In the genomic region with DNA sequence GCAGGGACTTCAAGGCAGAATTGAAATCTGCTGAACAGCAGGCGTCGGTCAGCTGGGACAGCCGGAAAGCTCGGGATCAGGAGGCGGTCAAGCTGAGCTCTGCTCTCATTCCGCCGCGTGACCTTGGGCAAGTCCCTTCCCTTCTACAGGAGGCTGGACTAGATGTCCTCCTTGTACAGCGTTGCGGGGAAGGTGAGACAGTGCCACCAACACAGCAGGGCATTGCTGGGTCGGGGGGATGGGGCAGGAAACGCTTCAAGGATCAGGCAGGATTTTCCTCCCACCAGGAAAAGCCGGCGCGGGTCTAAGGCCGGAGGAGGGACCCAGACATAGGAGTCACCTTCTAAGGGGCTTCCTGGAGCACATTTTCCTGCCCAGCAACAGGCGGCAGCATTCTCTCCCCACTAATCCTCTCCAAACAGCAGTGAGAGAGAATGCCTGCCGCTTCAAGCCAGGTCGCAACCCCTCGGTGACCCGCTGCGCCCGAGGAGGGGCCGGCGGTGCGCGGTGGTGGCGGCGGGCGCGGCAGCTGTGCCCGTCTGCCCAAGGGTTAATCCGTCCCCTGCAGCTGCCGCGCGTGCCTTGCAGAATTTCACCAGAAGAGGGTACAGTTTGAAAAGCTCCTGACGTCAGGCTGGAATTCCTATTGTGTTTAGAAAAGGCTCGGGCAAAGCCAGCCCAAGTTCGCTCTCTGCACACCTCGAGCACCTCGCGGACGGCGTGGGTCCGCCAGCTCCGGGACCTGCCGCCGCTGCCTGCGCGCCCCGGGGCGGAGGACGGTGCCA, we compare ENCODE assay signal across 1 cellular context.
TF ChIP-seq lines count a peak whose summit lies in the region.

A gene with protein sequence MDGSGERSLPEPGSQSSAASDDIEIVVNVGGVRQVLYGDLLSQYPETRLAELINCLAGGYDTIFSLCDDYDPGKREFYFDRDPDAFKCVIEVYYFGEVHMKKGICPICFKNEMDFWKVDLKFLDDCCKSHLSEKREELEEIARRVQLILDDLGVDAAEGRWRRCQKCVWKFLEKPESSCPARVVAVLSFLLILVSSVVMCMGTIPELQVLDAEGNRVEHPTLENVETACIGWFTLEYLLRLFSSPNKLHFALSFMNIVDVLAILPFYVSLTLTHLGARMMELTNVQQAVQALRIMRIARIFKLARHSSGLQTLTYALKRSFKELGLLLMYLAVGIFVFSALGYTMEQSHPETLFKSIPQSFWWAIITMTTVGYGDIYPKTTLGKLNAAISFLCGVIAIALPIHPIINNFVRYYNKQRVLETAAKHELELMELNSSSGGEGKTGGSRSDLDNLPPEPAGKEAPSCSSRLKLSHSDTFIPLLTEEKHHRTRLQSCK (plus strand): TSS at position 644 of the 785 bp plus-strand sequence. CDS start 493 bp downstream, outside the sequence.

TF ChIP-seq in HepG2, 621 proteins besides CTCF, POLR2A, EP300 and RAD21 (continued from another document and continues in another):
- TF ChIP-seq, protein P1, sequence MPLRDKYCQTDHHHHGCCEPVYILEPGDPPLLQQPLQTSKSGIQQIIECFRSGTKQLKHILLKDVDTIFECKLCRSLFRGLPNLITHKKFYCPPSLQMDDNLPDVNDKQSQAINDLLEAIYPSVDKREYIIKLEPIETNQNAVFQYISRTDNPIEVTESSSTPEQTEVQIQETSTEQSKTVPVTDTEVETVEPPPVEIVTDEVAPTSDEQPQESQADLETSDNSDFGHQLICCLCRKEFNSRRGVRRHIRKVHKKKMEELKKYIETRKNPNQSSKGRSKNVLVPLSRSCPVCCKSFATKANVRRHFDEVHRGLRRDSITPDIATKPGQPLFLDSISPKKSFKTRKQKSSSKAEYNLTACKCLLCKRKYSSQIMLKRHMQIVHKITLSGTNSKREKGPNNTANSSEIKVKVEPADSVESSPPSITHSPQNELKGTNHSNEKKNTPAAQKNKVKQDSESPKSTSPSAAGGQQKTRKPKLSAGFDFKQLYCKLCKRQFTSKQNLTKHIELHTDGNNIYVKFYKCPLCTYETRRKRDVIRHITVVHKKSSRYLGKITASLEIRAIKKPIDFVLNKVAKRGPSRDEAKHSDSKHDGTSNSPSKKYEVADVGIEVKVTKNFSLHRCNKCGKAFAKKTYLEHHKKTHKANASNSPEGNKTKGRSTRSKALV (CRISPR knock-in tag; IDR thresholded peaks at IDR 0.05): peak; percentile 60; the same call in 1 of the 2 replicates
- TF ChIP-seq, protein P2, sequence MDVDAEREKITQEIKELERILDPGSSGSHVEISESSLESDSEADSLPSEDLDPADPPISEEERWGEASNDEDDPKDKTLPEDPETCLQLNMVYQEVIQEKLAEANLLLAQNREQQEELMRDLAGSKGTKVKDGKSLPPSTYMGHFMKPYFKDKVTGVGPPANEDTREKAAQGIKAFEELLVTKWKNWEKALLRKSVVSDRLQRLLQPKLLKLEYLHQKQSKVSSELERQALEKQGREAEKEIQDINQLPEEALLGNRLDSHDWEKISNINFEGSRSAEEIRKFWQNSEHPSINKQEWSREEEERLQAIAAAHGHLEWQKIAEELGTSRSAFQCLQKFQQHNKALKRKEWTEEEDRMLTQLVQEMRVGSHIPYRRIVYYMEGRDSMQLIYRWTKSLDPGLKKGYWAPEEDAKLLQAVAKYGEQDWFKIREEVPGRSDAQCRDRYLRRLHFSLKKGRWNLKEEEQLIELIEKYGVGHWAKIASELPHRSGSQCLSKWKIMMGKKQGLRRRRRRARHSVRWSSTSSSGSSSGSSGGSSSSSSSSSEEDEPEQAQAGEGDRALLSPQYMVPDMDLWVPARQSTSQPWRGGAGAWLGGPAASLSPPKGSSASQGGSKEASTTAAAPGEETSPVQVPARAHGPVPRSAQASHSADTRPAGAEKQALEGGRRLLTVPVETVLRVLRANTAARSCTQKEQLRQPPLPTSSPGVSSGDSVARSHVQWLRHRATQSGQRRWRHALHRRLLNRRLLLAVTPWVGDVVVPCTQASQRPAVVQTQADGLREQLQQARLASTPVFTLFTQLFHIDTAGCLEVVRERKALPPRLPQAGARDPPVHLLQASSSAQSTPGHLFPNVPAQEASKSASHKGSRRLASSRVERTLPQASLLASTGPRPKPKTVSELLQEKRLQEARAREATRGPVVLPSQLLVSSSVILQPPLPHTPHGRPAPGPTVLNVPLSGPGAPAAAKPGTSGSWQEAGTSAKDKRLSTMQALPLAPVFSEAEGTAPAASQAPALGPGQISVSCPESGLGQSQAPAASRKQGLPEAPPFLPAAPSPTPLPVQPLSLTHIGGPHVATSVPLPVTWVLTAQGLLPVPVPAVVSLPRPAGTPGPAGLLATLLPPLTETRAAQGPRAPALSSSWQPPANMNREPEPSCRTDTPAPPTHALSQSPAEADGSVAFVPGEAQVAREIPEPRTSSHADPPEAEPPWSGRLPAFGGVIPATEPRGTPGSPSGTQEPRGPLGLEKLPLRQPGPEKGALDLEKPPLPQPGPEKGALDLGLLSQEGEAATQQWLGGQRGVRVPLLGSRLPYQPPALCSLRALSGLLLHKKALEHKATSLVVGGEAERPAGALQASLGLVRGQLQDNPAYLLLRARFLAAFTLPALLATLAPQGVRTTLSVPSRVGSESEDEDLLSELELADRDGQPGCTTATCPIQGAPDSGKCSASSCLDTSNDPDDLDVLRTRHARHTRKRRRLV (CRISPR knock-in tag; IDR thresholded peaks at IDR 0.05): no peak
- TF ChIP-seq ZMYM3 (CRISPR knock-in tag; IDR thresholded peaks at IDR 0.05) (peak; percentile 70; the same call in 1 of the 2 replicates), ZNF564 (CRISPR knock-in tag; IDR thresholded peaks at IDR 0.05) (no peak), ZNF607 (CRISPR knock-in tag; IDR thresholded peaks at IDR 0.05; ENCODE audit: borderline replicate concordance) (0 out of 2 replicates have a peak, but pooled peaks have one; percentile 42), HIVEP1 (CRISPR knock-in tag; IDR thresholded peaks at IDR 0.05) (0 out of 2 replicates have a peak, but pooled peaks have one; percentile 27), CHCHD3 (CRISPR knock-in tag; IDR thresholded peaks at IDR 0.05) (no peak), HDAC2 (CRISPR knock-in tag; IDR thresholded peaks at IDR 0.05) (0 out of 2 replicates have a peak, but pooled peaks have one; percentile 24), RBM22 (optimal IDR thresholded peaks at IDR 0.05; ENCODE audit: low read length) (no peak), TCF7 (IDR thresholded peaks at IDR 0.05; ENCODE audit: low read depth) (no peak), KLF12 (CRISPR knock-in tag; IDR thresholded peaks at IDR 0.05; ENCODE audit: borderline replicate concordance) (no peak), HNRNPLL (IDR thresholded peaks at IDR 0.05; ENCODE audit: low read depth, low read length, poor library complexity, severe bottlenecking) (peak; percentile 47), ZNF335 (CRISPR knock-in tag; IDR thresholded peaks at IDR 0.05) (no peak), NBN (conservative IDR thresholded peaks at IDR 0.05) (no peak), SOX6 (IDR thresholded peaks at IDR 0.05) (no peak), SOX6 (CRISPR knock-in tag; IDR thresholded peaks at IDR 0.05) (no peak), NFE2L2 (IDR thresholded peaks at IDR 0.05; ENCODE audit: low read length) (no peak), ZNF839 (CRISPR knock-in tag; IDR thresholded peaks at IDR 0.05; ENCODE audit: borderline replicate concordance) (peak; percentile 85; the same call in 1 of the 2 replicates), KDM5B (CRISPR knock-in tag; IDR thresholded peaks at IDR 0.05; ENCODE audit: borderline replicate concordance) (peak; percentile 39; the same call in 1 of the 2 replicates), ZNF543 (CRISPR knock-in tag; IDR thresholded peaks at IDR 0.05) (no peak), ZNF101 (CRISPR knock-in tag; IDR thresholded peaks at IDR 0.05; ENCODE audit: borderline replicate concordance, low read depth) (no peak), ZNF572 (CRISPR knock-in tag; IDR thresholded peaks at IDR 0.05) (0 out of 2 replicates have a peak, but pooled peaks have one; percentile 28), BRCA1 (CRISPR knock-in tag; IDR thresholded peaks at IDR 0.05) (no peak), STAG1 (CRISPR knock-in tag; IDR thresholded peaks at IDR 0.05) (peak; percentile 42), SRSF1 (optimal IDR thresholded peaks at IDR 0.05; ENCODE audit: low read depth, low read length) (no peak), RARA (CRISPR knock-in tag; IDR thresholded peaks at IDR 0.05) (0 out of 2 replicates have a peak, but pooled peaks have one; percentile 17), ZNF501 (CRISPR knock-in tag; IDR thresholded peaks at IDR 0.05) (0 out of 2 replicates have a peak, but pooled peaks have one; percentile 22), PITX1 (CRISPR knock-in tag; IDR thresholded peaks at IDR 0.05) (peak; percentile 49), ZNF652 (CRISPR knock-in tag; IDR thresholded peaks at IDR 0.05; ENCODE audit: borderline replicate concordance, low read depth) (peak; percentile 84), SALL1 (CRISPR knock-in tag; IDR thresholded peaks at IDR 0.05) (0 out of 2 replicates have a peak, but pooled peaks have one; percentile 5), ZNF737 (CRISPR knock-in tag; IDR thresholded peaks at IDR 0.05; ENCODE audit: borderline replicate concordance) (no peak), HOXA3 (CRISPR knock-in tag; IDR thresholded peaks at IDR 0.05) (peak; percentile 17; the same call in 1 of the 2 replicates)
- TF ChIP-seq, protein P3, sequence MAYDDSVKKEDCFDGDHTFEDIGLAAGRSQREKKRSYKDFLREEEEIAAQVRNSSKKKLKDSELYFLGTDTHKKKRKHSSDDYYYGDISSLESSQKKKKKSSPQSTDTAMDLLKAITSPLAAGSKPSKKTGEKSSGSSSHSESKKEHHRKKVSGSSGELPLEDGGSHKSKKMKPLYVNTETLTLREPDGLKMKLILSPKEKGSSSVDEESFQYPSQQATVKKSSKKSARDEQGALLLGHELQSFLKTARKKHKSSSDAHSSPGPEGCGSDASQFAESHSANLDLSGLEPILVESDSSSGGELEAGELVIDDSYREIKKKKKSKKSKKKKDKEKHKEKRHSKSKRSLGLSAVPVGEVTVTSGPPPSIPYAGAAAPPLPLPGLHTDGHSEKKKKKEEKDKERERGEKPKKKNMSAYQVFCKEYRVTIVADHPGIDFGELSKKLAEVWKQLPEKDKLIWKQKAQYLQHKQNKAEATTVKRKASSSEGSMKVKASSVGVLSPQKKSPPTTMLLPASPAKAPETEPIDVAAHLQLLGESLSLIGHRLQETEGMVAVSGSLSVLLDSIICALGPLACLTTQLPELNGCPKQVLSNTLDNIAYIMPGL (CRISPR knock-in tag; IDR thresholded peaks at IDR 0.05; ENCODE audit: borderline replicate concordance in 1 of 2, low read depth in 1 of 2): 0 out of 4 replicates have a peak, but pooled peaks of 1 of the 2 experiments have one; percentile 27
- TF ChIP-seq, protein P4, sequence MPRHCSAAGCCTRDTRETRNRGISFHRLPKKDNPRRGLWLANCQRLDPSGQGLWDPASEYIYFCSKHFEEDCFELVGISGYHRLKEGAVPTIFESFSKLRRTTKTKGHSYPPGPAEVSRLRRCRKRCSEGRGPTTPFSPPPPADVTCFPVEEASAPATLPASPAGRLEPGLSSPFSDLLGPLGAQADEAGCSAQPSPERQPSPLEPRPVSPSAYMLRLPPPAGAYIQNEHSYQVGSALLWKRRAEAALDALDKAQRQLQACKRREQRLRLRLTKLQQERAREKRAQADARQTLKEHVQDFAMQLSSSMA (CRISPR knock-in tag; IDR thresholded peaks at IDR 0.05): no peak
- TF ChIP-seq, protein P5, sequence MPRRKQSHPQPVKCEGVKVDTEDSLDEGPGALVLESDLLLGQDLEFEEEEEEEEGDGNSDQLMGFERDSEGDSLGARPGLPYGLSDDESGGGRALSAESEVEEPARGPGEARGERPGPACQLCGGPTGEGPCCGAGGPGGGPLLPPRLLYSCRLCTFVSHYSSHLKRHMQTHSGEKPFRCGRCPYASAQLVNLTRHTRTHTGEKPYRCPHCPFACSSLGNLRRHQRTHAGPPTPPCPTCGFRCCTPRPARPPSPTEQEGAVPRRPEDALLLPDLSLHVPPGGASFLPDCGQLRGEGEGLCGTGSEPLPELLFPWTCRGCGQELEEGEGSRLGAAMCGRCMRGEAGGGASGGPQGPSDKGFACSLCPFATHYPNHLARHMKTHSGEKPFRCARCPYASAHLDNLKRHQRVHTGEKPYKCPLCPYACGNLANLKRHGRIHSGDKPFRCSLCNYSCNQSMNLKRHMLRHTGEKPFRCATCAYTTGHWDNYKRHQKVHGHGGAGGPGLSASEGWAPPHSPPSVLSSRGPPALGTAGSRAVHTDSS (CRISPR knock-in tag; conservative IDR thresholded peaks at IDR 0.05): no peak
- TF ChIP-seq, protein P6, sequence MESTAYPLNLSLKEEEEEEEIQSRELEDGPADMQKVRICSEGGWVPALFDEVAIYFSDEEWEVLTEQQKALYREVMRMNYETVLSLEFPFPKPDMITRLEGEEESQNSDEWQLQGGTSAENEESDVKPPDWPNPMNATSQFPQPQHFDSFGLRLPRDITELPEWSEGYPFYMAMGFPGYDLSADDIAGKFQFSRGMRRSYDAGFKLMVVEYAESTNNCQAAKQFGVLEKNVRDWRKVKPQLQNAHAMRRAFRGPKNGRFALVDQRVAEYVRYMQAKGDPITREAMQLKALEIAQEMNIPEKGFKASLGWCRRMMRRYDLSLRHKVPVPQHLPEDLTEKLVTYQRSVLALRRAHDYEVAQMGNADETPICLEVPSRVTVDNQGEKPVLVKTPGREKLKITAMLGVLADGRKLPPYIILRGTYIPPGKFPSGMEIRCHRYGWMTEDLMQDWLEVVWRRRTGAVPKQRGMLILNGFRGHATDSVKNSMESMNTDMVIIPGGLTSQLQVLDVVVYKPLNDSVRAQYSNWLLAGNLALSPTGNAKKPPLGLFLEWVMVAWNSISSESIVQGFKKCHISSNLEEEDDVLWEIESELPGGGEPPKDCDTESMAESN (CRISPR knock-in tag; conservative IDR thresholded peaks at IDR 0.05): peak; percentile 66; the same call in 1 of the 2 replicates
- TF ChIP-seq, protein P7, sequence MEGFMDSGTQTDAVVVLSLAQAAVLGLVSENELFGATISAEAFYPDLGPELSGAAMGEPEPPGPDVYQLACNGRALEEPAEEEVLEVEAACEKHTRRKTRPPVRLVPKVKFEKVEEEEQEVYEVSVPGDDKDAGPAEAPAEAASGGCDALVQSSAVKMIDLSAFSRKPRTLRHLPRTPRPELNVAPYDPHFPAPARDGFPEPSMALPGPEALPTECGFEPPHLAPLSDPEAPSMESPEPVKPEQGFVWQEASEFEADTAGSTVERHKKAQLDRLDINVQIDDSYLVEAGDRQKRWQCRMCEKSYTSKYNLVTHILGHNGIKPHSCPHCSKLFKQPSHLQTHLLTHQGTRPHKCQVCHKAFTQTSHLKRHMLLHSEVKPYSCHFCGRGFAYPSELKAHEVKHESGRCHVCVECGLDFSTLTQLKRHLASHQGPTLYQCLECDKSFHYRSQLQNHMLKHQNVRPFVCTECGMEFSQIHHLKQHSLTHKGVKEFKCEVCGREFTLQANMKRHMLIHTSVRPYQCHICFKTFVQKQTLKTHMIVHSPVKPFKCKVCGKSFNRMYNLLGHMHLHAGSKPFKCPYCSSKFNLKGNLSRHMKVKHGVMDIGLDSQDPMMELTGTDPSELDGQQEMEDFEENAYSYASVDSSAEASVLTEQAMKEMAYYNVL (CRISPR knock-in tag; IDR thresholded peaks at IDR 0.05; ENCODE audit: borderline replicate concordance): no peak
- TF ChIP-seq, protein P8, sequence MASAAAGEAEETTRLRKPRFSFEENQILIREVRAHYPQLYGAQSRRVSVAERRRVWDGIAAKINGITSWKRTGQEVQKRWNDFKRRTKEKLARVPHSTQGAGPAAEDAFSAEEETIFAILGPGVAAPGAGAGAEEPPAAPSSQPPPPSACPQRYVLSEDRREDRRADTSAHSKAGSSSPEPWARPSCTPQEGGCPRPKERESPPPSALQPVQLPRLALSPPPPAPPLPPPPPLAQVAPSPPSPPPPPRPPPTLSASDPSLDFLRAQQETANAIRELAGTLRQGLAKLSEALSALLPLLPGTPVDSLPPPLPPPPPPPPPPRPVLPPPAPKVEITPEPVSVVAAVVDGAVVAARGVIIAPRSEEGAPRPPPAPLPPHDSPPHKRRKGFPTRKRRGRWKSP (CRISPR knock-in tag; IDR thresholded peaks at IDR 0.05): 0 out of 2 replicates have a peak, but pooled peaks have one; percentile 37
